In the genomic region with DNA sequence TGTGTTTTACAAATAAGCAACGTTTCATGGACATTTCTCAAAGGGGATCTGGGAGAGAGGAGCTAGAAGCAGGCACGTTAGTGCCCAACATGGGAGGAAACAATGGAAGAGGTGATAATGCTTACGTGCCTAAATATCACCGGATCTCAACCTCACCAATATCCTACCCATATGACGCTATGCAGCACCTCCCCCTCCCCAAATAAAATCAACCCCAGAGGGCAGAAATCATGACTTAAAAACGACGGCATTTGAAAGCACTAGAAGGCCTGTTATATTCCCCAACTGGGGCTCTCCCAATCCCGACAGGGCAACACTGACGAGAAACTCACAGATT, we compare ENCODE assay signal across 8 cellular contexts. TPM values are rescaled to one million over a fixed set of nuclear protein-coding genes. Genes with fewer than 3 reads are reported as not detected.
A peak's percentile ranks its signal among the peaks of the same experiment; 100 is the strongest.
DNase-seq lines count a peak whose midpoint lies in the region; ATAC-seq and TF ChIP-seq lines count a peak whose summit lies in the region.

No MANE protein-coding gene starts in this region.

- H3K9me3 ChIP-seq in BLaER1 (no peaks in the 10 kb centered on the region), mucosa of descending colon (no peaks in the 10 kb centered on the region)

- peaks cover 37% of the 10 kb centered on the region for H4K20me1 ChIP-seq in BLaER1

- H3K36me3 ChIP-seq in BLaER1: peaks cover 26% of the 10 kb centered on the region
- no peaks in the 10 kb centered on the region for H3K36me3 ChIP-seq in mucosa of descending colon (ENCODE audit: low read depth)

- no peaks in the 10 kb centered on the region for H3K27me3 ChIP-seq in BLaER1

- peak; percentile 2 for ATAC-seq in GM21447 (IDR thresholded peaks at IDR 0.05; ENCODE audit: unreplicated experiment)
- ATAC-seq in mucosa of descending colon: peak; percentile 14

- H3K9ac ChIP-seq in BLaER1: peak overlapping the region; percentile 96

- H3K4me2 ChIP-seq in BLaER1: peak overlapping the region; percentile 90

- no peak for TF ChIP-seq CTCF in mucosa of descending colon (IDR thresholded peaks at IDR 0.05)

- peak overlapping the region; percentile 92 for H3K27ac ChIP-seq in BLaER1
- peak overlapping the region; percentile 84 for H3K27ac ChIP-seq in cingulate gyrus (ENCODE audit: low read depth, low read length)

- intact Hi-C loops in mucosa of descending colon (cut with DNase I, micrococcal nuclease): no loop called here

- DNase-seq in NCI-H146 treated with DMSO at 0.1 percent for 48 hours (lab: John Stamatoyannopoulos, UW; ENCODE audit: unreplicated experiment) (peak; percentile 48), mucosa of descending colon (no peak), GF-D8 (lab: John Stamatoyannopoulos, UW) (no peak), NCI-H1417 (lab: John Stamatoyannopoulos, UW) (no peak), NCI-H524 treated with DMSO at 0.1 percent for 48 hours (lab: John Stamatoyannopoulos, UW) (no peak)

- H3K4me3 ChIP-seq in BLaER1: peak overlapping the region; percentile 86
- H3K4me3 ChIP-seq in mucosa of descending colon: peak overlapping the region; percentile 71

- peaks cover 43% of the 10 kb centered on the region for H3K4me1 ChIP-seq in BLaER1
- peaks cover 7% of the 10 kb centered on the region for H3K4me1 ChIP-seq in mucosa of descending colon (ENCODE audit: low read depth)

RNA-seq across cellular contexts. Expression of gene HBS1L, which starts 0.4 kb away (rescaled TPM):
- 10 to 100 TPM; 43.0 to 68.6 (median 51.3) TPM for total RNA-seq in mucosa of descending colon
